ENCODE assay signal across 8 cellular contexts in genomic region chr13:52450012-52450792, GRCh38. TPM values are rescaled to one million over a fixed set of nuclear protein-coding genes. Genes with fewer than 3 reads are reported as not detected.
DNase-seq lines count a peak whose midpoint lies in the region; TF ChIP-seq lines count a peak whose summit lies in the region.

Gene VPS36 (minus strand): TSS chr13:52450634. CDS start chr13:52450594, 40 bp downstream.

- peaks cover 3% of the 10 kb centered on the region; the same call in 1 of the 2 replicates for H3K4me1 ChIP-seq in HAP-1
- H3K4me1 ChIP-seq in MM.1S (ENCODE audit: low read length) = 0 out of 2 replicates have a peak, but pooled peaks cover 7% of the 10 kb centered on the region
- H3K4me1 ChIP-seq in neural progenitor cell = peaks cover 22% of the 10 kb centered on the region

- H3K9me3 ChIP-seq in HAP-1 (no peaks in the 10 kb centered on the region), MM.1S (replicated peaks; ENCODE audit: insufficient read depth, low read length) (no peaks in the 10 kb centered on the region), neural progenitor cell (ENCODE audit: low read depth) (no peaks in the 10 kb centered on the region)

- no peaks in the 10 kb centered on the region for H3K27me3 Mint-ChIP-seq in neural progenitor cell (ENCODE audit: insufficient read depth, low read depth)

- H3K36me3 ChIP-seq in HAP-1 (replicated peaks) (no peaks in the 10 kb centered on the region), MM.1S (replicated peaks; ENCODE audit: insufficient read depth, low read length) (no peaks in the 10 kb centered on the region), neural progenitor cell (no peaks in the 10 kb centered on the region)

- H3K27ac Mint-ChIP-seq in neural progenitor cell = peak within 1 kb of the TSS; percentile 93

- H3K4me3 Mint-ChIP-seq in neural progenitor cell = peak within 1 kb of the TSS; percentile 97

- peaks cover 8% of the 10 kb centered on the region for H3K36me3 Mint-ChIP-seq in neural progenitor cell

- in situ Hi-C loops in HAP-1 (cut with MboI; ENCODE audit: low sequenced_read_pairs) = loop anchor here (25.0 kb wide), 1 partner anchor 263 kb away; no protein-coding TSS in a partner anchor

- DNase-seq in GF-D8 (lab: John Stamatoyannopoulos, UW) = peak; percentile 88
- peak; percentile 88 to 96 for DNase-seq in HAP-1 (ENCODE audit: low spot score in 2 of 2)
- peak; percentile 83 for DNase-seq in MM.1S
- DNase-seq in SIG-M5 (lab: John Stamatoyannopoulos, UW) = peak; percentile 46
- DNase-seq in activated gamma-delta T cell treated with Interleukin-2 at 50 U/mL for 16 hours = peak; percentile 95
- DNase-seq in foreskin fibroblast = peak; percentile 92 to 99
- peak; percentile 98 for DNase-seq in neural progenitor cell (ENCODE audit: low spot score)
- DNase-seq in stromal cell of bone marrow (ENCODE audit: low read depth) = peak; percentile 88

- H3K27me3 ChIP-seq in HAP-1 (ENCODE audit: low read depth) (no peaks in the 10 kb centered on the region), MM.1S (replicated peaks; ENCODE audit: insufficient read depth, low read length) (no peaks in the 10 kb centered on the region), neural progenitor cell (no peaks in the 10 kb centered on the region)

- H3K4me1 Mint-ChIP-seq in neural progenitor cell = peaks cover 25% of the 10 kb centered on the region

- TF ChIP-seq CTCF in MM.1S (IDR thresholded peaks at IDR 0.05; ENCODE audit: low read length) (peak; percentile 78), foreskin fibroblast (IDR thresholded peaks at IDR 0.05; ENCODE audit: low read depth, low read length) (peak; percentile 93), neural progenitor cell (IDR thresholded peaks at IDR 0.05) (peak; percentile 96)

- H2AFZ ChIP-seq in MM.1S (ENCODE audit: low read length) (peak within 1 kb of the TSS; percentile 63), neural progenitor cell (replicated peaks) (peak within 1 kb of the TSS; percentile 87)

- H3K4me2 ChIP-seq in MM.1S (ENCODE audit: low read depth, low read length) (peak within 1 kb of the TSS; percentile 68), neural progenitor cell (peak within 1 kb of the TSS; percentile 86)

- no peaks in the 10 kb centered on the region for H3K9me3 Mint-ChIP-seq in neural progenitor cell

- peaks cover 55% of the 10 kb centered on the region for H3K79me2 ChIP-seq in MM.1S (ENCODE audit: low read length)
- H3K79me2 ChIP-seq in neural progenitor cell (ENCODE audit: low read depth) = peaks cover 42% of the 10 kb centered on the region

- H3K27ac ChIP-seq in MM.1S (ENCODE audit: low read length) = peak within 1 kb of the TSS; percentile 62; the same call in 1 of the 2 replicates
- no peak within 1 kb of the TSS for H3K27ac ChIP-seq in neural progenitor cell

- H3K9ac ChIP-seq in MM.1S (ENCODE audit: low read length) (peak within 1 kb of the TSS; percentile 80), neural progenitor cell (peak within 1 kb of the TSS; percentile 60)

- H4K20me1 ChIP-seq in MM.1S (ENCODE audit: insufficient read depth, low read length) = no peaks in the 10 kb centered on the region
- H4K20me1 ChIP-seq in neural progenitor cell (ENCODE audit: low read depth) = peaks cover 25% of the 10 kb centered on the region

- H3K4me3 ChIP-seq in HAP-1 (peak within 1 kb of the TSS; percentile 64), MM.1S (ENCODE audit: low read length) (peak within 1 kb of the TSS; percentile 89), foreskin fibroblast (ENCODE audit: low read depth in 1 of 2, low read length in 2 of 2) (peak within 1 kb of the TSS; percentile 88 to 96), neural progenitor cell (peak within 1 kb of the TSS; percentile 78)

- peaks cover 23% of the 10 kb centered on the region for H3F3A ChIP-seq in MM.1S (ENCODE audit: insufficient read depth, low read length)
- H3F3A ChIP-seq in neural progenitor cell (ENCODE audit: low read depth) = peaks cover 13% of the 10 kb centered on the region

- H3K9me2 ChIP-seq in MM.1S (replicated peaks; ENCODE audit: insufficient read depth, low read length) = no peaks in the 10 kb centered on the region

RNA-seq across cellular contexts. Expression of gene VPS36, which starts in this region (rescaled TPM):
- total RNA-seq in neural progenitor cell (ENCODE audit: low replicate concordance) = 51.3 and 72.7 TPM in 2 replicates

Comparison
In these comparisons a context has a peak if more than half of its experiments do, and no peak if none do; other contexts are left out.
1. DNase-seq: peak in every context shown above with its lines; median percentile 98 in neural progenitor cell; 96 in foreskin fibroblast; 95 in activated gamma-delta T cell treated with Interleukin-2 at 50 U/mL for 16 hours; 92 in HAP-1; 88 in GF-D8; 88 in stromal cell of bone marrow; 83 in MM.1S; 46 in SIG-M5.